In the genomic region with DNA sequence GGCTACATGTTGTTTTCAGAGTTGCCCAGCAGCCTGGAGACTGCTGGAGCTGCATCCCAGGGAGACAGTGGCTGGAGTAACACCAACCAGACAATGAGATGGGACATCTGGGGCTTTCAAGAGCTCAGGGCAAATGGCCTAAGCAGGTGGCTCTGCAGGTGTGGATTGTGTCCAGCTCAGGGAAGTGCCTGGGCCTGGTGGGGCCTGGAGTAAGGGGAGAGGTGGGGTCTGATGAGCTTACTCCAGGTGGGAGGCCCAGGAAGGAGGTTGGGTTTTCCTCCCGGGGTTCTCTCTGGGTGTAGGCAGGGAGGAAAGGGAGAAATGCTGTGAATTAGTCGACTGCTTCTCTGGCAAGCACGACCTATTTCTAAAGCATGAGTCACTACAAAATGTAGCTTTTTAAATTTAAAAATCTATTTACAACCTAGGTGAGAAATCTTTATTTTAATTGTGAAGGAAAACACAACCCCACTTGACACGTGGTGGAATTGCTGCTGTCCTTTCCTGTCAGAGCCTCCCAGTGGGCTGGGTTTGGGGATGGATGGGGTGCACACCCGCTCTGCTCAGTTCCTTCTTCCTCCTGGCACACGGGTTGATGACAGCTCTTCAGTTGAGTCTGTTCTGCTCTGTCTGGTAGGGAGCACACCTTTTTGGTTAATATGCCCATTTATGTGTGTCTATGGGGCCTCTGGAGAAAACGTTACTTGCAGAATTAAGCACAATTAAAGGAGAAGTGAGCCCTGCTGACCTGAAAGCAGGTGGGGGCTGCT, we compare ENCODE assay signal across 13 cellular contexts.
A peak's percentile ranks its signal among the peaks of the same experiment; 100 is the strongest.
DNase-seq lines count a peak whose midpoint lies in the region; ATAC-seq and TF ChIP-seq lines count a peak whose summit lies in the region.
"Had no signal": no experiment of that assay in that cellular context is flagged by ENCODE, and none has a peak within 500 bp of the region (broad histone marks: within the 10 kb centered on the region; RNA-seq: fewer than 3 reads in every experiment).

No MANE protein-coding gene starts in this region.

- H2AFZ ChIP-seq in fibroblast of lung (ENCODE audit: low read length): no peak overlapping the region

- intact Hi-C loops in gastrocnemius medialis (cut with DNase I; ENCODE audit: low total_unique reads): no loop called here

- in situ Hi-C loops in gastrocnemius medialis (cut with MboI; ENCODE audit: low sequenced_read_pairs in 4 of 4): no loop called here

- no peaks in the 10 kb centered on the region for H4K20me1 ChIP-seq in fibroblast of lung (ENCODE audit: control insufficient read depth, extremely low read depth, insufficient read depth, low read length)

- H3K36me3 ChIP-seq in fibroblast of lung (ENCODE audit: control insufficient read depth, insufficient read depth, low read length) (no peaks in the 10 kb centered on the region), gastrocnemius medialis (no peaks in the 10 kb centered on the region)
- H3K36me3 ChIP-seq: SJCRH30 had no signal

- H3K9me3 ChIP-seq in fibroblast of lung (ENCODE audit: control insufficient read depth, insufficient read depth, low read depth, low read length): no peaks in the 10 kb centered on the region
- no peaks in the 10 kb centered on the region for H3K9me3 ChIP-seq in gastrocnemius medialis
- H3K9me3 ChIP-seq: SJCRH30 had no signal

- H3K4me1 Mint-ChIP-seq in activated CD8-positive, alpha-beta memory T cell treated with anti-CD3 and anti-CD28 coated beads, Interleukin-2, amount 10 ng/mL, durations not matched to agents 7 days and 5 days: peaks cover 34% of the 10 kb centered on the region
- H3K4me1 Mint-ChIP-seq in stimulated activated effector memory CD8-positive, alpha-beta T cell treated with anti-CD3 and anti-CD28 coated beads, Interleukin-12 subunit alpha, Interleukin-12 subunit beta, amount 100 ng/mL, for 72 hours: peaks cover 64% of the 10 kb centered on the region

- no peak overlapping the region for H3K4me3 Mint-ChIP-seq in activated CD8-positive, alpha-beta memory T cell treated with anti-CD3 and anti-CD28 coated beads, Interleukin-2, amount 10 ng/mL, durations not matched to agents 7 days and 5 days
- no peak overlapping the region for H3K4me3 Mint-ChIP-seq in stimulated activated effector memory CD8-positive, alpha-beta T cell treated with anti-CD3 and anti-CD28 coated beads, Interleukin-12 subunit alpha, Interleukin-12 subunit beta, amount 100 ng/mL, for 72 hours

- no peak overlapping the region for H3K9ac ChIP-seq in fibroblast of lung (ENCODE audit: insufficient read depth, low read length)

- H3K27me3 ChIP-seq in fibroblast of lung (ENCODE audit: control insufficient read depth, insufficient read depth, low read length) (no peaks in the 10 kb centered on the region), gastrocnemius medialis (no peaks in the 10 kb centered on the region)
- H3K27me3 ChIP-seq: dorsolateral prefrontal cortex, SJCRH30 had no signal

- H3K27ac Mint-ChIP-seq in activated CD8-positive, alpha-beta memory T cell treated with anti-CD3 and anti-CD28 coated beads, Interleukin-2, amount 10 ng/mL, durations not matched to agents 7 days and 5 days: no peak overlapping the region
- peak overlapping the region; percentile 72 for H3K27ac Mint-ChIP-seq in stimulated activated effector memory CD8-positive, alpha-beta T cell treated with anti-CD3 and anti-CD28 coated beads, Interleukin-12 subunit alpha, Interleukin-12 subunit beta, amount 100 ng/mL, for 72 hours

- no peak for ATAC-seq in activated CD8-positive, alpha-beta memory T cell treated with anti-CD3 and anti-CD28 coated beads, Interleukin-2, amount 10 ng/mL, durations not matched to agents 7 days and 5 days
- no peak for ATAC-seq in stimulated activated effector memory CD8-positive, alpha-beta T cell treated with anti-CD3 and anti-CD28 coated beads, Interleukin-12 subunit alpha, Interleukin-12 subunit beta, amount 100 ng/mL, for 72 hours
- ATAC-seq in HG03378 (IDR thresholded peaks at IDR 0.05; ENCODE audit: unreplicated experiment) (no peak), gastrocnemius medialis (no peak)
- ATAC-seq: left ventricle myocardium superior had no signal

- H3K4me2 ChIP-seq in fibroblast of lung (ENCODE audit: extremely low read depth, insufficient read depth, low read length): peak overlapping the region; percentile 46

- H3K4me3 ChIP-seq in fibroblast of lung (replicated peaks in 1 of 4; ENCODE audit: control extremely low read depth in 1 of 4, insufficient read depth in 1 of 4, low read depth in 3 of 4, low read length in 4 of 4) (no peak overlapping the region), gastrocnemius medialis (no peak overlapping the region)
- H3K4me3 ChIP-seq: SJCRH30 had no signal

- peaks cover 92% of the 10 kb centered on the region for H3K27me3 Mint-ChIP-seq in activated CD8-positive, alpha-beta memory T cell treated with anti-CD3 and anti-CD28 coated beads, Interleukin-2, amount 10 ng/mL, durations not matched to agents 7 days and 5 days

- CTCF ChIA-PET in activated CD8-positive, alpha-beta memory T cell treated with anti-CD3 and anti-CD28 coated beads, Interleukin-2, amount 10 ng/mL, durations not matched to agents 7 days and 5 days (lab: Charles Lee): no interaction called here

- H3K4me1 ChIP-seq in fibroblast of lung (ENCODE audit: control insufficient read depth, extremely low read depth, insufficient read depth, low read length) (peaks cover 37% of the 10 kb centered on the region), gastrocnemius medialis (peaks cover 6 to 13% of the 10 kb centered on the region in 2 donors)

- no peak for TF ChIP-seq CTCF in fibroblast of lung (conservative IDR thresholded peaks at IDR 0.05 in 1 of 2, IDR thresholded peaks at IDR 0.05 in 1 of 2; ENCODE audit: low read depth in 1 of 2, low read length in 2 of 2)
- TF ChIP-seq CTCF in gastrocnemius medialis (IDR thresholded peaks at IDR 0.05 in 4 of 5, conservative IDR thresholded peaks at IDR 0.05 in 1 of 5): no peak

- peak; percentile 46 for DNase-seq in activated CD8-positive, alpha-beta memory T cell treated with anti-CD3 and anti-CD28 coated beads, Interleukin-2, amount 50 U/mL, for 48 hours
- no peak for DNase-seq in activated CD8-positive, alpha-beta memory T cell treated with anti-CD3 and anti-CD28 coated beads, Interleukin-2, amount 10 ng/mL, durations not matched to agents 7 days and 5 days
- DNase-seq in RPMI7951 (ENCODE audit: low read depth) (peak; percentile 18), fibroblast of lung (ENCODE audit: low read depth in 2 of 2) (peak; percentile 46), inferior parietal cortex (ENCODE audit: extremely low spot score) (no peak), gastrocnemius medialis (no peak)
- no peak for DNase-seq in stimulated activated effector memory CD8-positive, alpha-beta T cell treated with anti-CD3 and anti-CD28 coated beads, Interleukin-12 subunit alpha, Interleukin-12 subunit beta, amount 100 ng/mL, for 72 hours (ENCODE audit: low spot score in 2 of 2)
- DNase-seq: left ventricle myocardium superior; NCI-H510A; SJCRH30; stimulated activated CD4-positive, alpha-beta T cell treated with anti-CD3 and anti-CD28 coated beads, Interleukin-12 subunit alpha, Interleukin-12 subunit beta, amount 100 ng/mL, for 4 hours had no signal

- TF ChIP-seq POLR2A in gastrocnemius medialis (IDR thresholded peaks at IDR 0.05): no peak

- peaks cover 52% of the 10 kb centered on the region for H3K79me2 ChIP-seq in fibroblast of lung (ENCODE audit: control insufficient read depth, insufficient read depth, low read length)

- H3K27ac ChIP-seq in fibroblast of lung (ENCODE audit: insufficient read depth, low read length) (no peak overlapping the region), gastrocnemius medialis (no peak overlapping the region)
- H3K27ac ChIP-seq: SJCRH30 had no signal

- H3K36me3 Mint-ChIP-seq in activated CD8-positive, alpha-beta memory T cell treated with anti-CD3 and anti-CD28 coated beads, Interleukin-2, amount 10 ng/mL, durations not matched to agents 7 days and 5 days: no peaks in the 10 kb centered on the region
- H3K36me3 Mint-ChIP-seq in stimulated activated effector memory CD8-positive, alpha-beta T cell treated with anti-CD3 and anti-CD28 coated beads, Interleukin-12 subunit alpha, Interleukin-12 subunit beta, amount 100 ng/mL, for 72 hours: peaks cover 17% of the 10 kb centered on the region

- H3K9me3 Mint-ChIP-seq in activated CD8-positive, alpha-beta memory T cell treated with anti-CD3 and anti-CD28 coated beads, Interleukin-2, amount 10 ng/mL, durations not matched to agents 7 days and 5 days (ENCODE audit: low read depth): no peaks in the 10 kb centered on the region
- no peaks in the 10 kb centered on the region for H3K9me3 Mint-ChIP-seq in stimulated activated effector memory CD8-positive, alpha-beta T cell treated with anti-CD3 and anti-CD28 coated beads, Interleukin-12 subunit alpha, Interleukin-12 subunit beta, amount 100 ng/mL, for 72 hours

Comparison
In these comparisons a context has a peak if more than half of its experiments do, and no peak if none do; other contexts are left out.
1. DNase-seq: peak in activated CD8-positive, alpha-beta memory T cell treated with anti-CD3 and anti-CD28 coated beads, Interleukin-2, amount 50 U/mL, for 48 hours (single experiment), RPMI7951 (single experiment) and fibroblast of lung (2 of 2); none in activated CD8-positive, alpha-beta memory T cell treated with anti-CD3 and anti-CD28 coated beads, Interleukin-2, amount 10 ng/mL, durations not matched to agents 7 days and 5 days (single experiment), stimulated activated effector memory CD8-positive, alpha-beta T cell treated with anti-CD3 and anti-CD28 coated beads, Interleukin-12 subunit alpha, Interleukin-12 subunit beta, amount 100 ng/mL, for 72 hours (0 of 2), inferior parietal cortex (single experiment) and gastrocnemius medialis (0 of 2).